In the genomic region with DNA sequence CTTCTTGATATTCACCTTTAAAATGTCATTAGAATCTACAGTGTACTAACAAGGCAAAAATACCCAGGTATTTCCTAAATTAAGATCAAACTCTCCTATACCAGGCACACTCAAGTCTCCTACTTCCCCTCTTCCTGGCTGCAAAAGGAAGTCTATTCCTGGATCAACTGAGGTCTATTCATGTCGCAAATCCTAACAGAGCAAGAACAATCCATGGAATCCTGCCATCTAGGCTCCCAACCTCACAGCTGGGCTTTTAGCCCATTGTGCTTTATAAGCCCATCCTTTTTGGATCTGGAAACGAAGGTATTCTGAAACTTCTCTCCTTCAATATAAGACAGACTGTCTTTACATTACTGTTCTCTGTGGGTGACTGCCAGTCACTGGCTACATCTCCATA, we compare ENCODE assay signal across 1 cellular context.
TF ChIP-seq lines count a peak whose summit lies in the region.

No MANE protein-coding gene starts in this region.

TF ChIP-seq in GM23338, 12 proteins besides CTCF, POLR2A, EP300 and RAD21 (continued from another document):
- no peak for TF ChIP-seq ZNF331 (CRISPR knock-in tag; IDR thresholded peaks at IDR 0.05; ENCODE audit: low read depth)
